Comparison of ENCODE assay signal across 1 cellular context in genomic region chr7:102467581-102468415, GRCh38.
TF ChIP-seq lines count a peak whose summit lies in the region.

No MANE protein-coding gene starts in this region.

TF ChIP-seq in WTC11, 78 proteins besides CTCF, POLR2A, EP300 and RAD21:
- no peak for TF ChIP-seq PREB (CRISPR knock-in tag; IDR thresholded peaks at IDR 0.05; ENCODE audit: borderline replicate concordance)
- TF ChIP-seq NFYB (CRISPR knock-in tag; conservative IDR thresholded peaks at IDR 0.05; ENCODE audit: low read depth): 0 out of 2 replicates have a peak, but pooled peaks have one; percentile 8
- no peak for TF ChIP-seq ELF4 (CRISPR knock-in tag; IDR thresholded peaks at IDR 0.05; ENCODE audit: low read depth)
- 0 out of 2 replicates have a peak, but pooled peaks have one; percentile 26 for TF ChIP-seq ATF3 (CRISPR knock-in tag; conservative IDR thresholded peaks at IDR 0.05)
- no peak for TF ChIP-seq ZSCAN18 (CRISPR knock-in tag; IDR thresholded peaks at IDR 0.05)
- TF ChIP-seq MXD4 (CRISPR knock-in tag; IDR thresholded peaks at IDR 0.05; ENCODE audit: borderline replicate concordance): no peak
- no peak for TF ChIP-seq ZNF425 (CRISPR knock-in tag; conservative IDR thresholded peaks at IDR 0.05)
- no peak for TF ChIP-seq MYBL2 (CRISPR knock-in tag; IDR thresholded peaks at IDR 0.05)
- TF ChIP-seq GTF2I (CRISPR knock-in tag; conservative IDR thresholded peaks at IDR 0.05): no peak
- TF ChIP-seq SMAD3 (CRISPR knock-in tag; IDR thresholded peaks at IDR 0.05; ENCODE audit: borderline replicate concordance): no peak
